1 cellular context compared by ENCODE assay signal in the genomic region with DNA sequence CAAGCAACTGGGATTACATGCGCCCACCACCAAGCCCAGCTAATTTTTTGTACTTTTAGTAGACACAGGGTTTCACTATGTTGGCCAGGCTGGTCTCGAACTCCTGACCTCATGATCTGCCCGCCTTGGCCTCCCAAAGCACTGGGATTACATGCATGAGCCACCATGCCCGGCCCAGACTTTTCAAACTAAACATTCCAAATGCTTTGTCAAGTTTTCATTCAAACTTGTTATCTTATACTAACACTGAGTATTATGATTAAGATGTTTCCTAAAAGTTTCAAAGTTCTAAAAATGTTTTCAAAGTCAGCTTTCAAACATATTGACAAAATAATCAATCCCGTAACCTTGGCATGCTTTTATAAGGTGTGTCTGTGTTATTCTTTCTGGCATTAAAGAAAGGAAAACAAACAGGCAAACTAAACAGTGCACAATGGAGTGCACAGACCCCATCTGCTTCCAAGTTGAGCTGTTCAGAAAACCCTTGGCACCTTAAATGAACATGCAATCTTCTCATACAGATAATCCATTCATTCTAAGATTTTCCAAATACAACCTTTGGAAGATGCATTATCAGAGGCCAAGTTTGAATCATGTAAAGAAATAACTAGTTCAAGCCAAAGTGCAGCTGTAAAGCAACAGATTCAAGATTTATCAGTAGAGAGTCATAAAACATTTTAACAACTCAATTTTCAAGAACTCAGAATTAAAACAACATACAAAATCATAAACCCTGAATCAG.
A peak's percentile ranks its signal among the peaks of the same experiment; 100 is the strongest.
TF ChIP-seq lines count a peak whose summit lies in the region.

No MANE protein-coding gene starts in this region.

TF ChIP-seq in HepG2, 621 proteins besides CTCF, POLR2A, EP300 and RAD21 (continued from another document and continues in another):
- TF ChIP-seq, protein P1, sequence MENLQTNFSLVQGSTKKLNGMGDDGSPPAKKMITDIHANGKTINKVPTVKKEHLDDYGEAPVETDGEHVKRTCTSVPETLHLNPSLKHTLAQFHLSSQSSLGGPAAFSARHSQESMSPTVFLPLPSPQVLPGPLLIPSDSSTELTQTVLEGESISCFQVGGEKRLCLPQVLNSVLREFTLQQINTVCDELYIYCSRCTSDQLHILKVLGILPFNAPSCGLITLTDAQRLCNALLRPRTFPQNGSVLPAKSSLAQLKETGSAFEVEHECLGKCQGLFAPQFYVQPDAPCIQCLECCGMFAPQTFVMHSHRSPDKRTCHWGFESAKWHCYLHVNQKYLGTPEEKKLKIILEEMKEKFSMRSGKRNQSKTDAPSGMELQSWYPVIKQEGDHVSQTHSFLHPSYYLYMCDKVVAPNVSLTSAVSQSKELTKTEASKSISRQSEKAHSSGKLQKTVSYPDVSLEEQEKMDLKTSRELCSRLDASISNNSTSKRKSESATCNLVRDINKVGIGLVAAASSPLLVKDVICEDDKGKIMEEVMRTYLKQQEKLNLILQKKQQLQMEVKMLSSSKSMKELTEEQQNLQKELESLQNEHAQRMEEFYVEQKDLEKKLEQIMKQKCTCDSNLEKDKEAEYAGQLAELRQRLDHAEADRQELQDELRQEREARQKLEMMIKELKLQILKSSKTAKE (CRISPR knock-in tag; IDR thresholded peaks at IDR 0.05; ENCODE audit: borderline replicate concordance) = no peak
- TF ChIP-seq ZNF556 (CRISPR knock-in tag; IDR thresholded peaks at IDR 0.05; ENCODE audit: borderline replicate concordance) (no peak), ZBTB7B (CRISPR knock-in tag; IDR thresholded peaks at IDR 0.05) (peak; percentile 69), CREM (IDR thresholded peaks at IDR 0.05) (peak; percentile 94), CREM (CRISPR knock-in tag; IDR thresholded peaks at IDR 0.05) (no peak), ZNF740 (CRISPR knock-in tag; IDR thresholded peaks at IDR 0.05) (no peak), ZBTB4 (CRISPR knock-in tag; IDR thresholded peaks at IDR 0.05; ENCODE audit: borderline replicate concordance) (peak; percentile 85; the same call in 1 of the 2 replicates), FOXP1 (IDR thresholded peaks at IDR 0.05) (no peak), FOXP1 (CRISPR knock-in tag; IDR thresholded peaks at IDR 0.05) (peak; percentile 97), KDM1A (CRISPR knock-in tag; IDR thresholded peaks at IDR 0.05) (peak; percentile 85), HMG20A (CRISPR knock-in tag; IDR thresholded peaks at IDR 0.05; ENCODE audit: borderline replicate concordance) (peak; percentile 79), ZNF407 (CRISPR knock-in tag; IDR thresholded peaks at IDR 0.05; ENCODE audit: not compliant biosample characterization) (no peak), ZNF747 (CRISPR knock-in tag; IDR thresholded peaks at IDR 0.05; ENCODE audit: borderline replicate concordance) (peak; percentile 21; the same call in 1 of the 2 replicates)
- TF ChIP-seq, protein P2, sequence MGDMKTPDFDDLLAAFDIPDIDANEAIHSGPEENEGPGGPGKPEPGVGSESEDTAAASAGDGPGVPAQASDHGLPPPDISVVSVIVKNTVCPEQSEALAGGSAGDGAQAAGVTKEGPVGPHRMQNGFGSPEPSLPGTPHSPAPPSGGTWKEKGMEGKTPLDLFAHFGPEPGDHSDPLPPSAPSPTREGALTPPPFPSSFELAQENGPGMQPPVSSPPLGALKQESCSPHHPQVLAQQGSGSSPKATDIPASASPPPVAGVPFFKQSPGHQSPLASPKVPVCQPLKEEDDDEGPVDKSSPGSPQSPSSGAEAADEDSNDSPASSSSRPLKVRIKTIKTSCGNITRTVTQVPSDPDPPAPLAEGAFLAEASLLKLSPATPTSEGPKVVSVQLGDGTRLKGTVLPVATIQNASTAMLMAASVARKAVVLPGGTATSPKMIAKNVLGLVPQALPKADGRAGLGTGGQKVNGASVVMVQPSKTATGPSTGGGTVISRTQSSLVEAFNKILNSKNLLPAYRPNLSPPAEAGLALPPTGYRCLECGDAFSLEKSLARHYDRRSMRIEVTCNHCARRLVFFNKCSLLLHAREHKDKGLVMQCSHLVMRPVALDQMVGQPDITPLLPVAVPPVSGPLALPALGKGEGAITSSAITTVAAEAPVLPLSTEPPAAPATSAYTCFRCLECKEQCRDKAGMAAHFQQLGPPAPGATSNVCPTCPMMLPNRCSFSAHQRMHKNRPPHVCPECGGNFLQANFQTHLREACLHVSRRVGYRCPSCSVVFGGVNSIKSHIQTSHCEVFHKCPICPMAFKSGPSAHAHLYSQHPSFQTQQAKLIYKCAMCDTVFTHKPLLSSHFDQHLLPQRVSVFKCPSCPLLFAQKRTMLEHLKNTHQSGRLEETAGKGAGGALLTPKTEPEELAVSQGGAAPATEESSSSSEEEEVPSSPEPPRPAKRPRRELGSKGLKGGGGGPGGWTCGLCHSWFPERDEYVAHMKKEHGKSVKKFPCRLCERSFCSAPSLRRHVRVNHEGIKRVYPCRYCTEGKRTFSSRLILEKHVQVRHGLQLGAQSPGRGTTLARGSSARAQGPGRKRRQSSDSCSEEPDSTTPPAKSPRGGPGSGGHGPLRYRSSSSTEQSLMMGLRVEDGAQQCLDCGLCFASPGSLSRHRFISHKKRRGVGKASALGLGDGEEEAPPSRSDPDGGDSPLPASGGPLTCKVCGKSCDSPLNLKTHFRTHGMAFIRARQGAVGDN (CRISPR knock-in tag; IDR thresholded peaks at IDR 0.05) = peak; percentile 44; the same call in 1 of the 2 replicates
- TF ChIP-seq, protein P3, sequence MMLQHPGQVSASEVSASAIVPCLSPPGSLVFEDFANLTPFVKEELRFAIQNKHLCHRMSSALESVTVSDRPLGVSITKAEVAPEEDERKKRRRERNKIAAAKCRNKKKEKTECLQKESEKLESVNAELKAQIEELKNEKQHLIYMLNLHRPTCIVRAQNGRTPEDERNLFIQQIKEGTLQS (CRISPR knock-in tag; IDR thresholded peaks at IDR 0.05) = peak; percentile 12; the same call in 1 of the 2 replicates
- TF ChIP-seq, protein P4, sequence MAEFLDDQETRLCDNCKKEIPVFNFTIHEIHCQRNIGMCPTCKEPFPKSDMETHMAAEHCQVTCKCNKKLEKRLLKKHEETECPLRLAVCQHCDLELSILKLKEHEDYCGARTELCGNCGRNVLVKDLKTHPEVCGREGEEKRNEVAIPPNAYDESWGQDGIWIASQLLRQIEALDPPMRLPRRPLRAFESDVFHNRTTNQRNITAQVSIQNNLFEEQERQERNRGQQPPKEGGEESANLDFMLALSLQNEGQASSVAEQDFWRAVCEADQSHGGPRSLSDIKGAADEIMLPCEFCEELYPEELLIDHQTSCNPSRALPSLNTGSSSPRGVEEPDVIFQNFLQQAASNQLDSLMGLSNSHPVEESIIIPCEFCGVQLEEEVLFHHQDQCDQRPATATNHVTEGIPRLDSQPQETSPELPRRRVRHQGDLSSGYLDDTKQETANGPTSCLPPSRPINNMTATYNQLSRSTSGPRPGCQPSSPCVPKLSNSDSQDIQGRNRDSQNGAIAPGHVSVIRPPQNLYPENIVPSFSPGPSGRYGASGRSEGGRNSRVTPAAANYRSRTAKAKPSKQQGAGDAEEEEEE (CRISPR knock-in tag; IDR thresholded peaks at IDR 0.05; ENCODE audit: borderline replicate concordance) = no peak
- TF ChIP-seq, protein P5, sequence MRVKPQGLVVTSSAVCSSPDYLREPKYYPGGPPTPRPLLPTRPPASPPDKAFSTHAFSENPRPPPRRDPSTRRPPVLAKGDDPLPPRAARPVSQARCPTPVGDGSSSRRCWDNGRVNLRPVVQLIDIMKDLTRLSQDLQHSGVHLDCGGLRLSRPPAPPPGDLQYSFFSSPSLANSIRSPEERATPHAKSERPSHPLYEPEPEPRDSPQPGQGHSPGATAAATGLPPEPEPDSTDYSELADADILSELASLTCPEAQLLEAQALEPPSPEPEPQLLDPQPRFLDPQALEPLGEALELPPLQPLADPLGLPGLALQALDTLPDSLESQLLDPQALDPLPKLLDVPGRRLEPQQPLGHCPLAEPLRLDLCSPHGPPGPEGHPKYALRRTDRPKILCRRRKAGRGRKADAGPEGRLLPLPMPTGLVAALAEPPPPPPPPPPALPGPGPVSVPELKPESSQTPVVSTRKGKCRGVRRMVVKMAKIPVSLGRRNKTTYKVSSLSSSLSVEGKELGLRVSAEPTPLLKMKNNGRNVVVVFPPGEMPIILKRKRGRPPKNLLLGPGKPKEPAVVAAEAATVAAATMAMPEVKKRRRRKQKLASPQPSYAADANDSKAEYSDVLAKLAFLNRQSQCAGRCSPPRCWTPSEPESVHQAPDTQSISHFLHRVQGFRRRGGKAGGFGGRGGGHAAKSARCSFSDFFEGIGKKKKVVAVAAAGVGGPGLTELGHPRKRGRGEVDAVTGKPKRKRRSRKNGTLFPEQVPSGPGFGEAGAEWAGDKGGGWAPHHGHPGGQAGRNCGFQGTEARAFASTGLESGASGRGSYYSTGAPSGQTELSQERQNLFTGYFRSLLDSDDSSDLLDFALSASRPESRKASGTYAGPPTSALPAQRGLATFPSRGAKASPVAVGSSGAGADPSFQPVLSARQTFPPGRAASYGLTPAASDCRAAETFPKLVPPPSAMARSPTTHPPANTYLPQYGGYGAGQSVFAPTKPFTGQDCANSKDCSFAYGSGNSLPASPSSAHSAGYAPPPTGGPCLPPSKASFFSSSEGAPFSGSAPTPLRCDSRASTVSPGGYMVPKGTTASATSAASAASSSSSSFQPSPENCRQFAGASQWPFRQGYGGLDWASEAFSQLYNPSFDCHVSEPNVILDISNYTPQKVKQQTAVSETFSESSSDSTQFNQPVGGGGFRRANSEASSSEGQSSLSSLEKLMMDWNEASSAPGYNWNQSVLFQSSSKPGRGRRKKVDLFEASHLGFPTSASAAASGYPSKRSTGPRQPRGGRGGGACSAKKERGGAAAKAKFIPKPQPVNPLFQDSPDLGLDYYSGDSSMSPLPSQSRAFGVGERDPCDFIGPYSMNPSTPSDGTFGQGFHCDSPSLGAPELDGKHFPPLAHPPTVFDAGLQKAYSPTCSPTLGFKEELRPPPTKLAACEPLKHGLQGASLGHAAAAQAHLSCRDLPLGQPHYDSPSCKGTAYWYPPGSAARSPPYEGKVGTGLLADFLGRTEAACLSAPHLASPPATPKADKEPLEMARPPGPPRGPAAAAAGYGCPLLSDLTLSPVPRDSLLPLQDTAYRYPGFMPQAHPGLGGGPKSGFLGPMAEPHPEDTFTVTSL (CRISPR knock-in tag; IDR thresholded peaks at IDR 0.05; ENCODE audit: borderline replicate concordance) = peak; percentile 81; the same call in 1 of the 2 replicates
